1 cellular context compared by ENCODE assay signal in genomic region chr17:50946223-50946890, GRCh38.
TF ChIP-seq lines count a peak whose summit lies in the region.

No MANE protein-coding gene starts in this region.

TF ChIP-seq in HepG2, 621 proteins besides CTCF, POLR2A, EP300 and RAD21 (continued from another document and continues in another):
- TF ChIP-seq SKI (IDR thresholded peaks at IDR 0.05; ENCODE audit: partially characterized antibody) (no peak), UBTF (CRISPR knock-in tag; IDR thresholded peaks at IDR 0.05) (0 out of 2 replicates have a peak, but pooled peaks have one; percentile 31), SOX13 (IDR thresholded peaks at IDR 0.05) (no peak), SOX13 (CRISPR knock-in tag; conservative IDR thresholded peaks at IDR 0.05 in 1 of 2, IDR thresholded peaks at IDR 0.05 in 1 of 2) (no peak), IRF1 (CRISPR knock-in tag; IDR thresholded peaks at IDR 0.05; ENCODE audit: low read depth) (no peak), ZNF296 (CRISPR knock-in tag; conservative IDR thresholded peaks at IDR 0.05) (no peak), TRIM22 (IDR thresholded peaks at IDR 0.05) (no peak), SMAD1 (CRISPR knock-in tag; IDR thresholded peaks at IDR 0.05; ENCODE audit: borderline replicate concordance, low read depth) (no peak), ASH2L (IDR thresholded peaks at IDR 0.05; ENCODE audit: insufficient read length, low read depth, low read length) (no peak), MTERF4 (CRISPR knock-in tag; IDR thresholded peaks at IDR 0.05) (no peak), ZNF703 (CRISPR knock-in tag; IDR thresholded peaks at IDR 0.05; ENCODE audit: borderline replicate concordance) (no peak), FOXC1 (CRISPR knock-in tag; IDR thresholded peaks at IDR 0.05; ENCODE audit: borderline replicate concordance) (no peak), GABPA (IDR thresholded peaks at IDR 0.05; ENCODE audit: low read depth, low read length) (no peak), GABPA (CRISPR knock-in tag; IDR thresholded peaks at IDR 0.05; ENCODE audit: low read depth) (no peak), RARA (CRISPR knock-in tag; IDR thresholded peaks at IDR 0.05) (peak; percentile 67; the same call in 1 of the 2 replicates), GATA4 (IDR thresholded peaks at IDR 0.05; ENCODE audit: borderline replicate concordance, low read depth) (no peak), CAMTA2 (CRISPR knock-in tag; IDR thresholded peaks at IDR 0.05; ENCODE audit: borderline replicate concordance) (no peak), ZNF276 (CRISPR knock-in tag; IDR thresholded peaks at IDR 0.05; ENCODE audit: low read depth) (no peak), FOXO4 (CRISPR knock-in tag; conservative IDR thresholded peaks at IDR 0.05) (no peak), TBX2 (CRISPR knock-in tag; IDR thresholded peaks at IDR 0.05; ENCODE audit: borderline replicate concordance) (no peak), LRRFIP1 (CRISPR knock-in tag; conservative IDR thresholded peaks at IDR 0.05) (no peak), SNAPC2 (CRISPR knock-in tag; IDR thresholded peaks at IDR 0.05) (no peak), ZNF30 (CRISPR knock-in tag; IDR thresholded peaks at IDR 0.05) (no peak), ZNF75D (CRISPR knock-in tag; IDR thresholded peaks at IDR 0.05; ENCODE audit: borderline replicate concordance) (no peak), CENPX (CRISPR knock-in tag; IDR thresholded peaks at IDR 0.05) (no peak), ZNF329 (CRISPR knock-in tag; IDR thresholded peaks at IDR 0.05; ENCODE audit: low read depth) (no peak), ZNF335 (CRISPR knock-in tag; IDR thresholded peaks at IDR 0.05) (no peak), HNF1A (IDR thresholded peaks at IDR 0.05; ENCODE audit: low read depth) (no peak), HNF1A (CRISPR knock-in tag; IDR thresholded peaks at IDR 0.05; ENCODE audit: borderline replicate concordance) (0 out of 2 replicates have a peak, but pooled peaks have one; percentile 19), ZNF550 (CRISPR knock-in tag; IDR thresholded peaks at IDR 0.05; ENCODE audit: borderline replicate concordance) (no peak), ZNF33B (CRISPR knock-in tag; IDR thresholded peaks at IDR 0.05) (no peak), ZNF781 (CRISPR knock-in tag; IDR thresholded peaks at IDR 0.05; ENCODE audit: borderline replicate concordance, not compliant biosample characterization) (no peak), AFF4 (CRISPR knock-in tag; IDR thresholded peaks at IDR 0.05) (no peak), ZNF569 (CRISPR knock-in tag; IDR thresholded peaks at IDR 0.05; ENCODE audit: borderline replicate concordance) (no peak), NR2F6 (IDR thresholded peaks at IDR 0.05) (no peak), NR2F6 (CRISPR knock-in tag; IDR thresholded peaks at IDR 0.05) (no peak), ZNF205 (CRISPR knock-in tag; IDR thresholded peaks at IDR 0.05) (no peak), DNMT1 (CRISPR knock-in tag; IDR thresholded peaks at IDR 0.05) (no peak)
